9 cellular contexts compared by ENCODE assay signal in the genomic region with DNA sequence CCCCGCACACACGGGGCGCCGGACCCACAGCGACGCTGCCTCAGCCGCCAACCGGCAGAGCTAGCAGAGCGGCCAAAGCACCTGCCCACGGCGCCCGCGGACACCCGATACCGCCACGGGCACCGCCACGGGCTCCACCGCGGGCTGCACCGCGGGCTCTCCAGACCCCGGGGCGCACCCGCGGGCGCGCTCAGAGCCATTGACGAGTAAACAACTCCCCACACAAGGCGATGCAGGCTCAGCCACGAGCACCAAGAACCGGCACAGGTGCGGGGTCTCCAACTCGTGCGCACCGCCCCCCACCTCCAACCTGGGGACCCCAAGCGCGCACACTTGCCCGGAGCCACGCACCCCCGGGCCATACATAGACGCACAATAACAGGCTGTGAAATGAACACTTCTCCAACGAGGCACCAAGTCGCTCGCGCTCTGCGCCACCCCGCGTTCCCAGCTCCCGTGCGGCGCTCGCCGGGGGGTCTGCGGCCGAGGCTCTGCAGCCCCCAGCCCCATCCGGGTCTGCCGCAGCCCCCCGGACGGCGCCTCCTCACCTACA. TPM values are rescaled to one million over a fixed set of nuclear protein-coding genes. Genes with fewer than 3 reads are reported as not detected.
A peak's percentile ranks its signal among the peaks of the same experiment; 100 is the strongest.
DNase-seq lines count a peak whose midpoint lies in the region; ATAC-seq and TF ChIP-seq lines count a peak whose summit lies in the region.
"Had no signal": no experiment of that assay in that cellular context is flagged by ENCODE, and none has a peak within 500 bp of the region (broad histone marks: within the 10 kb centered on the region; RNA-seq: fewer than 3 reads in every experiment).

No MANE protein-coding gene starts in this region.

- no peak overlapping the region for H3K27ac Mint-ChIP-seq in neural crest cell (ENCODE audit: unreplicated experiment)

- peaks cover 8% of the 10 kb centered on the region for H3K9me3 Mint-ChIP-seq in neural crest cell

- H3K4me3 ChIP-seq in AG04449 (ENCODE audit: low read depth, low read length) (peak overlapping the region; percentile 27), fibroblast of mammary gland (ENCODE audit: control insufficient read depth, low read depth, low read length) (peak overlapping the region; percentile 37)

- CTCF ChIA-PET in AG04449 (lab: Yijun Ruan, JAX) = no interaction called here
- CTCF ChIA-PET in RWPE1 (lab: Yijun Ruan, JAX) = interaction anchor here (0.5 to 1.4 kb wide), 3 partner anchors 55 to 96 kb away, joined by 3 to 5 read pairs (median 4); no protein-coding TSS in a partner anchor

- H3K27ac ChIP-seq in RWPE1 = peak overlapping the region; percentile 88
- H3K27ac ChIP-seq: parathyroid adenoma had no signal

- no peak for ATAC-seq in GM21390 (IDR thresholded peaks at IDR 0.05; ENCODE audit: unreplicated experiment)
- ATAC-seq in HG03439 (IDR thresholded peaks at IDR 0.05; ENCODE audit: unreplicated experiment) = no peak

- peaks cover 17% of the 10 kb centered on the region for H3K4me1 Mint-ChIP-seq in neural crest cell

- no peak for DNase-seq in AG04449 (ENCODE audit: low read depth, low spot score)
- no peak for DNase-seq in RWPE1 (ENCODE audit: low spot score)
- no peak for DNase-seq in fibroblast of mammary gland (ENCODE audit: low read depth)
- no peak for DNase-seq in neural crest cell (ENCODE audit: low read depth, low spot score)
- no peak for DNase-seq in stimulated activated CD8-positive, alpha-beta memory T cell treated with anti-CD3 and anti-CD28 coated beads, Interleukin-4, amount 100 ng/mL, for 48 hours
- DNase-seq in NOMO-1 (lab: John Stamatoyannopoulos, UW; ENCODE audit: unreplicated experiment in 2 of 2) = no peak

- H3K36me3 Mint-ChIP-seq in neural crest cell (ENCODE audit: low read depth) = peaks cover 5% of the 10 kb centered on the region

- POLR2A ChIA-PET in AG04449 (lab: Yijun Ruan, JAX) = no interaction called here
- POLR2A ChIA-PET in RWPE1 (lab: Yijun Ruan, JAX; ENCODE audit: low non-redundant PET) = no interaction called here

- peaks cover 38% of the 10 kb centered on the region for H3K27me3 Mint-ChIP-seq in neural crest cell (ENCODE audit: low read depth)

- TF ChIP-seq CTCF in AG04449 (IDR thresholded peaks at IDR 0.05; ENCODE audit: insufficient read depth, low read length, missing control alignments) = no peak
- no peak for TF ChIP-seq CTCF in RWPE1 (conservative IDR thresholded peaks at IDR 0.05; ENCODE audit: low read depth)
- no peak for TF ChIP-seq CTCF in fibroblast of mammary gland (conservative IDR thresholded peaks at IDR 0.05; ENCODE audit: control insufficient read depth, insufficient read depth, low read depth, low read length)
- TF ChIP-seq CTCF in neural crest cell (conservative IDR thresholded peaks at IDR 0.05) = no peak

- H3K4me3 Mint-ChIP-seq in neural crest cell = peak overlapping the region; percentile 59

RNA-seq across cellular contexts. Expression of gene IFITM10, which starts 1.9 kb away (rescaled TPM):
- 0.66 TPM in 1 of 2 replicates, not detected in the other for total RNA-seq in neural crest cell

RNA-seq across cellular contexts. Expression of gene CTSD, which starts 15.2 kb away (rescaled TPM):
- 95.5 and 109 TPM in 2 replicates for total RNA-seq in neural crest cell

RNA-seq across cellular contexts. Expression of gene KRTAP5-6, which starts 51.5 kb away (rescaled TPM):
- total RNA-seq in neural crest cell = not detected in 2 replicates
